2 cellular contexts compared by ENCODE assay signal in genomic region chr6:167302074-167302473, GRCh38.
A peak's percentile ranks its signal among the peaks of the same experiment; 100 is the strongest.
TF ChIP-seq lines count a peak whose summit lies in the region.

No MANE protein-coding gene starts in this region.

TF ChIP-seq in H1, 55 proteins besides CTCF, POLR2A, EP300 and RAD21:
- no peak for TF ChIP-seq BCL11A (IDR thresholded peaks at IDR 0.05; ENCODE audit: low read depth in 2 of 2, low read length in 2 of 2)
- no peak for TF ChIP-seq CBX5 (IDR thresholded peaks at IDR 0.05; ENCODE audit: low read depth, low read length)
- no peak for TF ChIP-seq USF2 (IDR thresholded peaks at IDR 0.05; ENCODE audit: low read length)
- TF ChIP-seq NANOG (IDR thresholded peaks at IDR 0.05; ENCODE audit: insufficient read depth, low read depth, low read length, poor library complexity, severe bottlenecking) = no peak
- TF ChIP-seq FOSL1 (IDR thresholded peaks at IDR 0.05; ENCODE audit: insufficient read depth, low read depth, low read length) = no peak
- TF ChIP-seq RFX5 (IDR thresholded peaks at IDR 0.05; ENCODE audit: borderline replicate concordance, low read depth, low read length) = no peak
- no peak for TF ChIP-seq SUZ12 (IDR thresholded peaks at IDR 0.05; ENCODE audit: low read length)
- TF ChIP-seq NRF1 (IDR thresholded peaks at IDR 0.05; ENCODE audit: low read depth, low read length) = no peak
- no peak for TF ChIP-seq ZNF274 (IDR thresholded peaks at IDR 0.05; ENCODE audit: borderline replicate concordance, extremely low read depth, low read length)
- no peak for TF ChIP-seq KDM5A (IDR thresholded peaks at IDR 0.05; ENCODE audit: low read length)
- no peak for TF ChIP-seq KDM1A (IDR thresholded peaks at IDR 0.05; ENCODE audit: borderline replicate concordance, low read length)
- TF ChIP-seq SP1 (IDR thresholded peaks at IDR 0.05; ENCODE audit: low read depth, low read length) = no peak
- no peak for TF ChIP-seq CHD2 (IDR thresholded peaks at IDR 0.05; ENCODE audit: low read length)
TF ChIP-seq in H1: peak in this region for 0.

TF ChIP-seq in liver, 16 proteins besides CTCF, POLR2A, EP300 and RAD21:
- TF ChIP-seq SP1 (IDR thresholded peaks at IDR 0.05) = peak; percentile 31
- TF ChIP-seq TAF1 (conservative IDR thresholded peaks at IDR 0.05) = no peak
- TF ChIP-seq RXRA (IDR thresholded peaks at IDR 0.05) = peak in 1 of 2 donors; percentile 88
- peak in 1 of 2 donors; percentile 41 for TF ChIP-seq HNF4A (conservative IDR thresholded peaks at IDR 0.05)
